ENCODE assay signal across 8 cellular contexts in the genomic region with DNA sequence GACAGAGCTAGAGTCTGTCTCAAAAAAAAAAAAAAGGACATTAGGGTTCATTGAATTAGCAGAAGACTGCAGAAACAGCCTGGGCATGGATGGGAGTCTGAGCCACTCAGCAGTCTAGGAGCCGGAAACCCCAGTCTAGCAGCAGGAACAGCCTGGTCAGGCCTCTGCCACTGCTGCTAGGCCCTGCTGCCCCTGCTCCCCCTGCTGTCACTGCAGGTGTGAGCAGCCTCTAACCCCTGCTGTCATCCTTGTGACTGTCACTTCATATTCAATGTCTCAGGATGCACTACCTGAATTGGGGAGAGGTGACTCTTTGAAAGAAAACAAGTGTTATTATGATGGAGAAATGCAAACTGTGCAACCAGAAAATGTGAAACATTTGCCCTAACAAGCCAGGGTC. TPM values are rescaled to one million over a fixed set of nuclear protein-coding genes. Genes with fewer than 3 reads are reported as not detected.
A peak's percentile ranks its signal among the peaks of the same experiment; 100 is the strongest.
DNase-seq lines count a peak whose midpoint lies in the region; TF ChIP-seq lines count a peak whose summit lies in the region.

No MANE protein-coding gene starts in this region.

- no peak overlapping the region for H3K4me2 ChIP-seq in mammary epithelial cell (ENCODE audit: insufficient read depth, low read depth, low read length)

- H3K27ac ChIP-seq in mammary epithelial cell (ENCODE audit: insufficient read depth, low read depth, low read length) (no peak overlapping the region), esophagus muscularis mucosa (replicated peaks in 1 of 4) (no peak overlapping the region)

- no peak for TF ChIP-seq EP300 in esophagus muscularis mucosa (IDR thresholded peaks at IDR 0.05)

- DNase-seq in NCI-H1694 treated with DMSO at 0.1 percent for 48 hours (lab: John Stamatoyannopoulos, UW) (peak; percentile 11), NCI-H1694 (lab: John Stamatoyannopoulos, UW) (no peak), NAMALWA (ENCODE audit: low spot score) (peak; percentile 75), retina (no peak), mammary epithelial cell (no peak), esophagus muscularis mucosa (ENCODE audit: extremely low spot score) (no peak)
- DNase-seq in activated naive CD4-positive, alpha-beta T cell treated with anti-CD3 and anti-CD28 coated beads, Interleukin-2, amount 10 ng/mL, durations not matched to agents 7 days and 5 days = peak; percentile 77
- peak; percentile 42 for DNase-seq in stimulated activated CD4-positive, alpha-beta T cell treated with anti-CD3 and anti-CD28 coated beads, Interleukin-15, amount 100 ng/mL, for 24 hours

- H3K36me3 Mint-ChIP-seq in activated naive CD4-positive, alpha-beta T cell treated with anti-CD3 and anti-CD28 coated beads, Interleukin-2, amount 10 ng/mL, durations not matched to agents 7 days and 5 days = peaks cover 5% of the 10 kb centered on the region

- TF ChIP-seq CTCF in mammary epithelial cell (conservative IDR thresholded peaks at IDR 0.05 in 1 of 2, IDR thresholded peaks at IDR 0.05 in 1 of 2; ENCODE audit: extremely low read depth in 1 of 2, insufficient read depth in 1 of 2, low read depth in 1 of 2, low read length in 2 of 2) = peak in 1 of 2 donors; percentile 17
- TF ChIP-seq CTCF in esophagus muscularis mucosa (IDR thresholded peaks at IDR 0.05) = no peak

- H3K4me1 Mint-ChIP-seq in activated naive CD4-positive, alpha-beta T cell treated with anti-CD3 and anti-CD28 coated beads, Interleukin-2, amount 10 ng/mL, durations not matched to agents 7 days and 5 days = peaks cover 14% of the 10 kb centered on the region

- intact Hi-C loops in mammary epithelial cell (cut with micrococcal nuclease) (no loop called here), esophagus muscularis mucosa (cut with DNase I) (no loop called here)

- dilution Hi-C loops in mammary epithelial cell (cut with HindIII; ENCODE audit: low sequenced_read_pairs) = no loop called here

- in situ Hi-C loops in mammary epithelial cell (cut with MboI; ENCODE audit: low sequenced_read_pairs in 2 of 2) = no loop called here

- BruUV-seq in mammary epithelial cell (replicated peaks; lab: Mats Ljungman, UMichigan) = no TSS peak

- no peaks in the 10 kb centered on the region for H4K20me1 ChIP-seq in mammary epithelial cell (ENCODE audit: insufficient read depth, low read length)

- H3K27me3 ChIP-seq in mammary epithelial cell (ENCODE audit: insufficient read depth, low read length) (no peaks in the 10 kb centered on the region), esophagus muscularis mucosa (no peaks in the 10 kb centered on the region)

- no peaks in the 10 kb centered on the region for H3K36me3 ChIP-seq in mammary epithelial cell (ENCODE audit: insufficient read depth, low read length)
- no peaks in the 10 kb centered on the region for H3K36me3 ChIP-seq in esophagus muscularis mucosa

- CTCF ChIA-PET in activated naive CD4-positive, alpha-beta T cell treated with anti-CD3 and anti-CD28 coated beads, Interleukin-2, amount 10 ng/mL, durations not matched to agents 7 days and 5 days (lab: Charles Lee) = interaction anchor here (0.6 kb wide), 1 partner anchor 246 kb away, joined by 4 read pairs; no protein-coding TSS in a partner anchor
- CTCF ChIA-PET in mammary epithelial cell (lab: Charles Lee; ENCODE audit: low non-redundant PET) = interaction anchor here (0.6 kb wide), 1 partner anchor 461 kb away, joined by 5 read pairs; no protein-coding TSS in a partner anchor

- H3K27me3 Mint-ChIP-seq in activated naive CD4-positive, alpha-beta T cell treated with anti-CD3 and anti-CD28 coated beads, Interleukin-2, amount 10 ng/mL, durations not matched to agents 7 days and 5 days = no peaks in the 10 kb centered on the region

- H3K9ac ChIP-seq in mammary epithelial cell (ENCODE audit: insufficient read depth, low read length) = no peak overlapping the region

- H3K27ac Mint-ChIP-seq in activated naive CD4-positive, alpha-beta T cell treated with anti-CD3 and anti-CD28 coated beads, Interleukin-2, amount 10 ng/mL, durations not matched to agents 7 days and 5 days = no peak overlapping the region

- H3K4me3 ChIP-seq in mammary epithelial cell (replicated peaks in 1 of 3; ENCODE audit: insufficient read depth in 1 of 3, low read depth in 2 of 3, low read length in 3 of 3) (no peak overlapping the region), esophagus muscularis mucosa (no peak overlapping the region)

- WGBS in mammary epithelial cell (ENCODE audit: low coverage, missing lambda C conversion rate) = no CpG with 5 or more reads among the region's 1 CpG
- WGBS in esophagus muscularis mucosa = 89% methylated on average over 1 of the region's 1 CpG

- TF ChIP-seq POLR2A in esophagus muscularis mucosa (IDR thresholded peaks at IDR 0.05; ENCODE audit: low read depth) = no peak

- H3K79me2 ChIP-seq in mammary epithelial cell (ENCODE audit: insufficient read depth, low read length) = no peaks in the 10 kb centered on the region

- H3K4me1 ChIP-seq in mammary epithelial cell (ENCODE audit: insufficient read depth, low read length) (no peaks in the 10 kb centered on the region), esophagus muscularis mucosa (no peaks in the 10 kb centered on the region)

- no peaks in the 10 kb centered on the region for H3K9me3 ChIP-seq in mammary epithelial cell (replicated peaks; ENCODE audit: insufficient read depth, low read length)
- no peaks in the 10 kb centered on the region for H3K9me3 ChIP-seq in esophagus muscularis mucosa

- no peak overlapping the region for H3K4me3 Mint-ChIP-seq in activated naive CD4-positive, alpha-beta T cell treated with anti-CD3 and anti-CD28 coated beads, Interleukin-2, amount 10 ng/mL, durations not matched to agents 7 days and 5 days

- H2AFZ ChIP-seq in mammary epithelial cell (ENCODE audit: low read depth, low read length) = no peak overlapping the region

- no peaks in the 10 kb centered on the region for H3K9me3 Mint-ChIP-seq in activated naive CD4-positive, alpha-beta T cell treated with anti-CD3 and anti-CD28 coated beads, Interleukin-2, amount 10 ng/mL, durations not matched to agents 7 days and 5 days

RNA-seq across cellular contexts. Expression of a gene that starts 7.0 kb away (rescaled TPM):
- total RNA-seq in mammary epithelial cell (100 to 1,000 TPM; 235 to 405 TPM), esophagus muscularis mucosa (1,000 to 10,000 TPM in 1 of 4 donors, 100 to 1,000 TPM in 3; 327 to 1,333 (median 592) TPM)
- polyA plus RNA-seq in mammary epithelial cell = 162 TPM
- polyA minus RNA-seq in mammary epithelial cell = 270 TPM

RNA-seq across cellular contexts. Expression of a gene that starts 45.2 kb away (rescaled TPM):
- total RNA-seq in mammary epithelial cell (10 to 100 TPM; 12.3 to 18.4 TPM), esophagus muscularis mucosa (10 to 100 TPM in 1 of 4 donors, 1 to 10 TPM in 3; 3.5 to 12.9 (median 7.0) TPM)
- polyA plus RNA-seq in mammary epithelial cell = 17.8 TPM
- 5.2 TPM for polyA minus RNA-seq in mammary epithelial cell

RNA-seq across cellular contexts. Expression of a gene that starts 56.9 kb away (rescaled TPM):
- total RNA-seq in mammary epithelial cell = 1 to 10 TPM in 1 of 2 donors, under 1 TPM in 1; 0.50 to 1.3 TPM
- polyA plus RNA-seq in mammary epithelial cell = 0.22 TPM
- polyA minus RNA-seq in mammary epithelial cell = not detected
- 1 to 10 TPM; 1.3 to 6.5 (median 1.6) TPM for total RNA-seq in esophagus muscularis mucosa

RNA-seq across cellular contexts. Expression of a gene that starts 58.1 kb away (rescaled TPM):
- total RNA-seq in mammary epithelial cell (not detected), esophagus muscularis mucosa (not detected)
- 0.03 TPM for polyA plus RNA-seq in mammary epithelial cell
- polyA minus RNA-seq in mammary epithelial cell = not detected

Comparison
In these comparisons a context has a peak if more than half of its experiments do, and no peak if none do; other contexts are left out.
1. DNase-seq: peak in NCI-H1694 treated with DMSO at 0.1 percent for 48 hours (single experiment), NAMALWA (single experiment), activated naive CD4-positive, alpha-beta T cell treated with anti-CD3 and anti-CD28 coated beads, Interleukin-2, amount 10 ng/mL, durations not matched to agents 7 days and 5 days (single experiment) and stimulated activated CD4-positive, alpha-beta T cell treated with anti-CD3 and anti-CD28 coated beads, Interleukin-15, amount 100 ng/mL, for 24 hours (single experiment); none in NCI-H1694 (single experiment), retina (single experiment), mammary epithelial cell (single experiment) and esophagus muscularis mucosa (single experiment).